In the genomic region with DNA sequence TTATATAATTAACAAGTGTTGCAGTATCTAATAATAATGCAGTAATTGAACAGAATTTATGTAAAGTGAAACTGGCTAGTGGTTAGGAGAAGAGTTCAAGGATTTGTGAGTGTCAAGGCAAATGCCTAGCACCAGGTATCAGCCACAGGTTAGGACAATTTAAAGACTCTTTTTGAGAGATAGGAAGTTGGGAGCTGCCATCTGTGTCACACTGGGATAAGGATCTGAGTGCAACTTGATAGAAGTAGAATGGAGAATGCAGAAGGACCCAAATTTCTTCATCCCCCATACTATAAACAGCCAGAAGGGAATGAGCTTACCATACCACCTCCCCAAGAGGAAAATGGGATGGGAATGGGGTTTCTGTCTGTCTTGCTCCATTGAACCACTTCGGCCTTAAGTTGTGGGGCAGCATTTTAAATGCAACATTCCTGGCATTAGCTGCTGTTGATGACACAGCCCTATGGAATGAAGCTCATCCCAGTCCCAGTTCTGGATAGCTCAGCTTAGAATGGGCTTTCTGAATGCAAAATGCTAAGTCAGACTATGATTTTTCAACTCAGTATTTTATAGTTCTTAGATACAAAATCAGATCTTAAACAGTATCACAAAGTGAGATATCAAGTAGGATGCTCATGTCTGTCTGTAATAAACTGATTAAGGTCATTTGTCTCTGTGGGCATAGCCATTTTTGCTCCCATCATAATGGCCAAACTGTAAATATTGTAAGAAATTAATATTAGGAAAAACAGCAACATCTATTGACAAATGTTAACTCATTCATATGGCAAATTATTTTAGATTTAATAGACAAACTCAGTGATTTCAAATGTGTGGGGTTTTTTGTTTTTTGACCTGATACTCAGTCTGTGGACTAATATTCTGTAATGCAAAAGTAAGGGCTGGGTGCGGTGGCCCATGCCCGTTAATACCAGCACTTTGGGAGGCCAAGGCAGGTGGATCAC, we compare ENCODE assay signal across 12 cellular contexts. TPM values are rescaled to one million over a fixed set of nuclear protein-coding genes. Genes with fewer than 3 reads are reported as not detected.
DNase-seq lines count a peak whose midpoint lies in the region; ATAC-seq and TF ChIP-seq lines count a peak whose summit lies in the region.
"Had no signal": no experiment of that assay in that cellular context is flagged by ENCODE, and none has a peak within 500 bp of the region (broad histone marks: within the 10 kb centered on the region; RNA-seq: fewer than 3 reads in every experiment).

No MANE protein-coding gene starts in this region.

- H3K4me3 ChIP-seq in Caco-2 (ENCODE audit: low read depth, low read length) (no peak overlapping the region), MG63 (no peak overlapping the region), cardiac fibroblast (replicated peaks in 1 of 2; ENCODE audit: low read depth in 2 of 2, low read length in 2 of 2) (no peak overlapping the region)
- H3K4me3 ChIP-seq: upper lobe of left lung had no signal

- H3K4me1 ChIP-seq in Caco-2, result peaks cover 15% of the 10 kb centered on the region
- H3K4me1 ChIP-seq: upper lobe of left lung had no signal

- no TSS peak for BruUV-seq in Caco-2 (replicated peaks; lab: Mats Ljungman, UMichigan)

- peaks cover 14% of the 10 kb centered on the region for H3K4me1 Mint-ChIP-seq in Caco-2 (ENCODE audit: low read depth, unreplicated experiment)
- H3K4me1 Mint-ChIP-seq in CD4-positive, alpha-beta T cell (ENCODE audit: low read depth), result no peaks in the 10 kb centered on the region

- H3K36me3 ChIP-seq in Caco-2 (ENCODE audit: control insufficient read depth, insufficient read depth, low read length), result no peaks in the 10 kb centered on the region
- H3K36me3 ChIP-seq in MG63, result no peaks in the 10 kb centered on the region

- ATAC-seq in left lobe of liver, result no peak
- no peak for ATAC-seq in CD4-positive, alpha-beta T cell (ENCODE audit: poor library complexity)
- ATAC-seq in HG02759 (IDR thresholded peaks at IDR 0.05; ENCODE audit: unreplicated experiment), result no peak

- peak; percentile 43 to 59 for DNase-seq in Caco-2
- peak; percentile 66 for DNase-seq in MG63
- peak; percentile 82 to 84 for DNase-seq in cardiac fibroblast (ENCODE audit: low read depth in 2 of 2)
- peak; percentile 56 to 62 for DNase-seq in lung microvascular endothelial cell (ENCODE audit: low read depth in 2 of 2)
- no peak for DNase-seq in left lobe of liver (ENCODE audit: low spot score)
- DNase-seq in nucleus accumbens (lab: John Stamatoyannopoulos, UW), result no peak
- DNase-seq in CD4-positive, alpha-beta T cell, result no peak
- DNase-seq: activated CD4-positive, alpha-beta T cell treated with anti-CD3 and anti-CD28 coated beads for 48 hours; Karpas-422; occipital lobe; upper lobe of left lung had no signal

- no peak overlapping the region for H3K27ac ChIP-seq in CD4-positive, alpha-beta T cell (ENCODE audit: low read depth, low read length)
- H3K27ac ChIP-seq: upper lobe of left lung had no signal

- intact Hi-C loops in Caco-2 (cut with micrococcal nuclease; ENCODE audit: unreplicated experiment), result loop anchor here (10.0 kb wide), 1 partner anchor 98 kb away; no protein-coding TSS in a partner anchor
- intact Hi-C loops in CD4-positive, alpha-beta T cell (cut with DNase I, micrococcal nuclease), result loop anchor here in 1 of 2 experiments (10.0 kb wide), 1 partner anchor 1038 kb away; no protein-coding TSS in a partner anchor

- H3K36me3 Mint-ChIP-seq in Caco-2 (ENCODE audit: insufficient read depth, unreplicated experiment), result peaks cover 10% of the 10 kb centered on the region
- peaks cover 78% of the 10 kb centered on the region for H3K36me3 Mint-ChIP-seq in CD4-positive, alpha-beta T cell (ENCODE audit: low read depth)

- H3K27me3 ChIP-seq in Caco-2 (replicated peaks; ENCODE audit: control insufficient read depth, insufficient read depth, low read length), result no peaks in the 10 kb centered on the region
- no peaks in the 10 kb centered on the region for H3K27me3 ChIP-seq in MG63
- no peaks in the 10 kb centered on the region for H3K27me3 ChIP-seq in CD4-positive, alpha-beta T cell (ENCODE audit: control insufficient read depth, insufficient read depth, low read length)
- H3K27me3 ChIP-seq: upper lobe of left lung had no signal

- H3K9me3 ChIP-seq in Caco-2 (no peaks in the 10 kb centered on the region), MG63 (no peaks in the 10 kb centered on the region; the same call in 1 of the 2 replicates)
- no peaks in the 10 kb centered on the region for H3K9me3 ChIP-seq in CD4-positive, alpha-beta T cell (ENCODE audit: control insufficient read depth, low read length)
- H3K9me3 ChIP-seq: upper lobe of left lung had no signal

- TF ChIP-seq CTCF in Caco-2 (IDR thresholded peaks at IDR 0.05; ENCODE audit: insufficient read depth in 1 of 2, low read depth in 1 of 2, low read length in 1 of 2, severe bottlenecking in 1 of 2, unreplicated experiment in 1 of 2) (peak in 1 of 2 experiments; percentile 15), cardiac fibroblast (IDR thresholded peaks at IDR 0.05; ENCODE audit: low read depth, low read length) (no peak)
- no peak for TF ChIP-seq CTCF in CD4-positive, alpha-beta T cell (IDR thresholded peaks at IDR 0.05)

- no peaks in the 10 kb centered on the region for H3K27me3 Mint-ChIP-seq in Caco-2 (ENCODE audit: insufficient read depth, unreplicated experiment)
- no peaks in the 10 kb centered on the region for H3K27me3 Mint-ChIP-seq in CD4-positive, alpha-beta T cell

- no peak overlapping the region for H3K4me3 Mint-ChIP-seq in Caco-2 (ENCODE audit: unreplicated experiment)
- no peak overlapping the region for H3K4me3 Mint-ChIP-seq in CD4-positive, alpha-beta T cell

- H3K27ac Mint-ChIP-seq in Caco-2 (ENCODE audit: unreplicated experiment), result peak overlapping the region; percentile 69
- no peak overlapping the region for H3K27ac Mint-ChIP-seq in CD4-positive, alpha-beta T cell

- POLR2A ChIA-PET in Caco-2 (lab: Charles Lee), result no interaction called here
- POLR2A ChIA-PET in CD4-positive, alpha-beta T cell (lab: Charles Lee), result no interaction called here

- no peaks in the 10 kb centered on the region for H3K9me3 Mint-ChIP-seq in Caco-2 (ENCODE audit: unreplicated experiment)
- H3K9me3 Mint-ChIP-seq in CD4-positive, alpha-beta T cell, result no peaks in the 10 kb centered on the region

- CTCF ChIA-PET in Caco-2 (lab: Charles Lee), result interaction anchor here (0.6 to 1.2 kb wide), 4 partner anchors 17 to 93 kb away, joined by 3 to 4 read pairs (median 4); a partner anchor contains a TSS
- CTCF ChIA-PET in CD4-positive, alpha-beta T cell (lab: Charles Lee), result no interaction called here

RNA-seq across cellular contexts. Expression of a gene that starts 44.0 kb away (rescaled TPM):
- total RNA-seq in Caco-2 (2022), result 0.53 and 1.0 TPM in 2 replicates
- 3.0 and 23.3 TPM in 2 replicates for total RNA-seq in MG63 (2014; rRNA removed; shearing (Covaris generic); ENCODE audit: low replicate concordance)
- total RNA-seq in lung microvascular endothelial cell, result 0.65 and 0.99 TPM in 2 replicates
- 9.3 TPM for total RNA-seq in left lobe of liver
- 1 to 10 TPM; 8.3 to 9.0 TPM for total RNA-seq in CD4-positive, alpha-beta T cell

RNA-seq across cellular contexts. Expression of a gene that starts 47.3 kb away (rescaled TPM):
- total RNA-seq in Caco-2 (2022) (23.6 and 26.4 TPM in 2 replicates), lung microvascular endothelial cell (11.6 and 13.7 TPM in 2 replicates), left lobe of liver (17.8 TPM)
- total RNA-seq in MG63 (2014; rRNA removed; shearing (Covaris generic); ENCODE audit: low replicate concordance), result 30.1 and 48.8 TPM in 2 replicates
- total RNA-seq in CD4-positive, alpha-beta T cell, result 1 to 10 TPM; 7.6 to 7.9 TPM

Comparison
In these comparisons a context has a peak if more than half of its experiments do, and no peak if none do; other contexts are left out.
1. DNase-seq: peak in Caco-2 (2 of 2), MG63 (single experiment), cardiac fibroblast (2 of 2) and lung microvascular endothelial cell (2 of 2); none in left lobe of liver (single experiment), nucleus accumbens (0 of 56) and CD4-positive, alpha-beta T cell (0 of 10).